Comparison of ENCODE assay signal across 17 cellular contexts in genomic region chr5:107524111-107524510, GRCh38.
DNase-seq lines count a peak whose midpoint lies in the region; FAIRE-seq and TF ChIP-seq lines count a peak whose summit lies in the region.
"Had no signal": no experiment of that assay in that cellular context is flagged by ENCODE, and none has a peak within 500 bp of the region (broad histone marks: within the 10 kb centered on the region; RNA-seq: fewer than 3 reads in every experiment).

No MANE protein-coding gene starts in this region.

- dilution Hi-C loops in endothelial cell of umbilical vein (cut with MboI; ENCODE audit: extremely low pct_ligation_motif_present, low sequenced_read_pairs) = no loop called here

- H3K79me2 ChIP-seq in endothelial cell of umbilical vein (ENCODE audit: control insufficient read depth, insufficient read depth, low read length) = no peaks in the 10 kb centered on the region

- H3K27me3 Mint-ChIP-seq in MCF 10A (ENCODE audit: insufficient read depth, unreplicated experiment) (no peaks in the 10 kb centered on the region), neural crest cell (ENCODE audit: low read depth) (no peaks in the 10 kb centered on the region), chondrocyte (ENCODE audit: low read depth) (no peaks in the 10 kb centered on the region)
- H3K27me3 Mint-ChIP-seq in CD8-positive, alpha-beta memory T cell = no peaks in the 10 kb centered on the region
- H3K27me3 Mint-ChIP-seq: CD4-positive, alpha-beta T cell had no signal

- H3K27ac ChIP-seq in breast epithelium (no peak overlapping the region), endothelial cell of umbilical vein (ENCODE audit: insufficient read depth, low read depth, low read length) (no peak overlapping the region)
- no peak overlapping the region for H3K27ac ChIP-seq in CD8-positive, alpha-beta memory T cell (ENCODE audit: low read depth, low read length)
- H3K27ac ChIP-seq: 22Rv1 had no signal

- H3K4me3 ChIP-seq in breast epithelium (no peak overlapping the region), endothelial cell of umbilical vein (replicated peaks in 1 of 3; ENCODE audit: insufficient read depth in 1 of 3, low read depth in 1 of 3, low read length in 3 of 3) (no peak overlapping the region)
- no peak overlapping the region for H3K4me3 ChIP-seq in CD8-positive, alpha-beta memory T cell (ENCODE audit: low read length)

- H3K27ac Mint-ChIP-seq in MCF 10A (ENCODE audit: low read depth, unreplicated experiment) = peak overlapping the region; percentile 57
- H3K27ac Mint-ChIP-seq in neural crest cell (ENCODE audit: unreplicated experiment) = peak overlapping the region; percentile 24
- H3K27ac Mint-ChIP-seq in chondrocyte (ENCODE audit: unreplicated experiment) = no peak overlapping the region
- H3K27ac Mint-ChIP-seq in CD8-positive, alpha-beta memory T cell = peak overlapping the region in 1 of 8 donors; percentile 38
- H3K27ac Mint-ChIP-seq: CD4-positive, alpha-beta T cell had no signal

- H3K9me3 Mint-ChIP-seq in MCF 10A (ENCODE audit: unreplicated experiment) (no peaks in the 10 kb centered on the region), neural crest cell (no peaks in the 10 kb centered on the region), chondrocyte (ENCODE audit: low read depth) (no peaks in the 10 kb centered on the region)
- no peaks in the 10 kb centered on the region for H3K9me3 Mint-ChIP-seq in CD8-positive, alpha-beta memory T cell
- H3K9me3 Mint-ChIP-seq: CD4-positive, alpha-beta T cell had no signal

- peak; percentile 12 for FAIRE-seq in endothelial cell of umbilical vein (lab: Jason Lieb, UNC)

- H2AFZ ChIP-seq in endothelial cell of umbilical vein (ENCODE audit: low read depth, low read length) = no peak overlapping the region

- no peak overlapping the region for H3K4me2 ChIP-seq in endothelial cell of umbilical vein (ENCODE audit: insufficient read depth, low read length)

- H3K9me3 ChIP-seq in breast epithelium = no peaks in the 10 kb centered on the region
- H3K9me3 ChIP-seq in endothelial cell of umbilical vein (replicated peaks; ENCODE audit: control insufficient read depth, insufficient read depth, low read length) = no peaks in the 10 kb centered on the region
- H3K9me3 ChIP-seq in CD8-positive, alpha-beta memory T cell (ENCODE audit: low read length) = no peaks in the 10 kb centered on the region
- H3K9me3 ChIP-seq: BE2C had no signal

- CTCF ChIA-PET in MCF 10A (lab: Yijun Ruan, JAX) = interaction anchor here (0.7 to 1.2 kb wide), 2 partner anchors 12 to 153 kb away, joined by 3 to 4 read pairs; no protein-coding TSS in a partner anchor
- CTCF ChIA-PET in endothelial cell of umbilical vein (lab: Charles Lee) = no interaction called here
- CTCF ChIA-PET in CD8-positive, alpha-beta memory T cell (lab: Charles Lee) = no interaction called here

- no peak for TF ChIP-seq POLR2A in breast epithelium (IDR thresholded peaks at IDR 0.05)
- no peak for TF ChIP-seq POLR2A in endothelial cell of umbilical vein (IDR thresholded peaks at IDR 0.05; ENCODE audit: low read depth, low read length)

- H3K9ac ChIP-seq in endothelial cell of umbilical vein (replicated peaks; ENCODE audit: extremely low read depth, insufficient read depth, low read length) = no peak overlapping the region

- DNase-seq in MCF 10A (ENCODE audit: unreplicated experiment) (no peak), breast epithelium (ENCODE audit: low spot score in 2 of 2) (no peak), endothelial cell of umbilical vein (ENCODE audit: low read depth, low spot score) (peak; percentile 8), neural crest cell (ENCODE audit: low read depth, low spot score) (no peak), cerebellar cortex (ENCODE audit: low spot score) (no peak), chondrocyte (ENCODE audit: low spot score) (no peak), NCI-H82 treated with DMSO at 0.1 percent for 48 hours (lab: John Stamatoyannopoulos, UW; ENCODE audit: unreplicated experiment) (no peak)
- DNase-seq in CD8-positive, alpha-beta memory T cell = no peak
- DNase-seq: BE2C; CD4-positive, alpha-beta T cell; DMS79; HCEC 1CT; KBM-7; NCI-H1436 treated with DMSO at 0.1 percent for 48 hours; NCI-H2081; SIG-M5 had no signal

- H3K27me3 ChIP-seq in breast epithelium (no peaks in the 10 kb centered on the region), endothelial cell of umbilical vein (ENCODE audit: control insufficient read depth in 2 of 2, insufficient read depth in 2 of 2, low read length in 2 of 2) (no peaks in the 10 kb centered on the region)
- H3K27me3 ChIP-seq in CD8-positive, alpha-beta memory T cell (ENCODE audit: insufficient read depth, low read length, poor library complexity, severe bottlenecking) = no peaks in the 10 kb centered on the region
- H3K27me3 ChIP-seq: BE2C had no signal

- H3K36me3 ChIP-seq in breast epithelium = no peaks in the 10 kb centered on the region
- no peaks in the 10 kb centered on the region for H3K36me3 ChIP-seq in endothelial cell of umbilical vein (ENCODE audit: control insufficient read depth in 2 of 2, extremely low read depth in 1 of 2, insufficient read depth in 2 of 2, low read length in 2 of 2)
- no peaks in the 10 kb centered on the region for H3K36me3 ChIP-seq in CD8-positive, alpha-beta memory T cell (ENCODE audit: insufficient read depth, low read length)
- H3K36me3 ChIP-seq: BE2C had no signal

- POLR2A ChIA-PET in MCF 10A (lab: Yijun Ruan, JAX) (interaction anchor here (1.2 to 2.5 kb wide), 3 partner anchors 16 to 100 kb away, joined by 4 to 12 read pairs (median 5); no protein-coding TSS in a partner anchor), endothelial cell of umbilical vein (lab: Charles Lee) (no interaction called here)
- POLR2A ChIA-PET in CD8-positive, alpha-beta memory T cell (lab: Charles Lee) = no interaction called here

- no peaks in the 10 kb centered on the region for H4K20me1 ChIP-seq in endothelial cell of umbilical vein (replicated peaks; ENCODE audit: control insufficient read depth, extremely low read depth, insufficient read depth, low read length)

- no TSS peak for BruUV-seq in MCF 10A (replicated peaks; lab: Mats Ljungman, UMichigan)
- BruUV-seq in endothelial cell of umbilical vein (replicated peaks; lab: Mats Ljungman, UMichigan) = no TSS peak

- TF ChIP-seq CTCF in MCF 10A (IDR thresholded peaks at IDR 0.05; ENCODE audit: unreplicated experiment) (no peak), breast epithelium (IDR thresholded peaks at IDR 0.05) (no peak), endothelial cell of umbilical vein (IDR thresholded peaks at IDR 0.05; ENCODE audit: extremely low read depth in 1 of 2, insufficient read depth in 1 of 2, low read depth in 1 of 2, low read length in 2 of 2) (no peak), neural crest cell (conservative IDR thresholded peaks at IDR 0.05) (no peak), chondrocyte (IDR thresholded peaks at IDR 0.05) (no peak)

- no peak overlapping the region for H3K4me3 Mint-ChIP-seq in MCF 10A (ENCODE audit: unreplicated experiment)
- no peak overlapping the region for H3K4me3 Mint-ChIP-seq in neural crest cell
- no peak overlapping the region for H3K4me3 Mint-ChIP-seq in chondrocyte (ENCODE audit: unreplicated experiment)
- H3K4me3 Mint-ChIP-seq in CD8-positive, alpha-beta memory T cell = no peak overlapping the region
- H3K4me3 Mint-ChIP-seq: CD4-positive, alpha-beta T cell had no signal

- intact Hi-C loops in MCF 10A (cut with micrococcal nuclease) (no loop called here), breast epithelium (cut with DNase I; ENCODE audit: low total_unique reads) (no loop called here), endothelial cell of umbilical vein (cut with micrococcal nuclease) (no loop called here)

- H3K9me1 ChIP-seq in endothelial cell of umbilical vein (replicated peaks; ENCODE audit: control insufficient read depth, extremely low read depth, insufficient read depth, low read length) = no peaks in the 10 kb centered on the region

- H3K4me1 ChIP-seq in breast epithelium = no peaks in the 10 kb centered on the region
- H3K4me1 ChIP-seq in endothelial cell of umbilical vein (ENCODE audit: control insufficient read depth, extremely low read depth, insufficient read depth, low read length) = no peaks in the 10 kb centered on the region
- H3K4me1 ChIP-seq in CD8-positive, alpha-beta memory T cell (ENCODE audit: insufficient read depth, low read length) = no peaks in the 10 kb centered on the region

- H3K4me1 Mint-ChIP-seq in MCF 10A (ENCODE audit: insufficient read depth, unreplicated experiment) (peaks cover 43% of the 10 kb centered on the region), neural crest cell (peaks cover 50% of the 10 kb centered on the region), chondrocyte (ENCODE audit: low read depth) (peaks cover 52% of the 10 kb centered on the region)
- peaks cover 8 to 11% (median 10%) of the 10 kb centered on the region in 3 donors for H3K4me1 Mint-ChIP-seq in CD8-positive, alpha-beta memory T cell

- H3K36me3 Mint-ChIP-seq in MCF 10A (ENCODE audit: insufficient read depth, unreplicated experiment) = peaks cover 17% of the 10 kb centered on the region
- H3K36me3 Mint-ChIP-seq in neural crest cell (ENCODE audit: low read depth) = no peaks in the 10 kb centered on the region
- H3K36me3 Mint-ChIP-seq in chondrocyte (ENCODE audit: low read depth) = no peaks in the 10 kb centered on the region
- H3K36me3 Mint-ChIP-seq in CD8-positive, alpha-beta memory T cell = no peaks in the 10 kb centered on the region

TF ChIP-seq in endothelial cell of umbilical vein, 7 proteins besides CTCF, POLR2A, EP300 and RAD21:
- TF ChIP-seq MYC (IDR thresholded peaks at IDR 0.05; ENCODE audit: low read depth, low read length) (no peak), FOS (IDR thresholded peaks at IDR 0.05; ENCODE audit: borderline replicate concordance, insufficient read depth, low read length) (no peak), EZH2 (IDR thresholded peaks at IDR 0.05; ENCODE audit: borderline replicate concordance, low read depth, low read length, severe bottlenecking) (no peak), POLR2AphosphoS5 (IDR thresholded peaks at IDR 0.05; ENCODE audit: insufficient read depth, low read depth, low read length) (no peak), GATA2 (IDR thresholded peaks at IDR 0.05; ENCODE audit: insufficient read depth, insufficient read length, low read depth, low read length) (no peak), MAX (IDR thresholded peaks at IDR 0.05; ENCODE audit: insufficient read depth, insufficient read length) (no peak), JUN (IDR thresholded peaks at IDR 0.05; ENCODE audit: borderline replicate concordance, insufficient read depth, insufficient read length, low read depth) (no peak)
